ENCODE assay signal across 8 cellular contexts in the genomic region with DNA sequence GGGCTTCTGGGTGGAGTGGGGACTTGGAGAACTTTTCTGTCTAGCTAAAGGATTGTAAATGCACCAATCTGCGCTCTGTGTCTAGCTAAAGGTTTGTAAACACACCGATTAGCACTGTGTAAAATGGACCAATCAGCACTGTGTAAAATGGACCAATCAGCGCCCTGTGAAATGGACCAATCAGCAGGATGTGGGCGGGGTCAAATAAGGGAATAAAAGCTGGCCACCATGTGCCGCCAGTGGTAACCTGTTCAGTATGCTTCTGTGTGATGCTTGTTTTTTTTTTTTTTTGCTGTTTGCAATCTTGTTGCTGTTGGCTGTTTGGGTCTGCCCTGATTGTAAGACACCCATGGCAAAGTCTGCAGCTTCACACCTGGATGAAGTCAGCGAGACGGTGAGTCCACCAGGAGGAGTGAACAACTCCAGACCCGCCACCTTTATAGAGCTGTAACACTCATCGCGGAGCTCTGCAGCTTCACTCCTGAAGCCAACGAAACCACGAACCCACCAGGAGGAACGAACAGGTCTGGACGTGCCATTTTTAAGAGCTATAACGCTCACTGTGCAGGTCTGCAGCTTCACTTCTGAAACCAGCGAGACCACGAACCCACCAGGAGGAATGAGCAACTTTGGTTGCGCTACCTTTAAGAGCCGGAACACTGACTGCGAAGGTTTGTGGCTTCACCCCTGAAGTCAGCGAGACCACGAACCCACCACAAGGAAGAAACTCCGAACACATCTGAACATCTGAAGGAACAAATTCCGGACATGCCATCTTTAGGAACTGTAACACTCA.
A peak's percentile ranks its signal among the peaks of the same experiment; 100 is the strongest.
DNase-seq lines count a peak whose midpoint lies in the region; ATAC-seq and TF ChIP-seq lines count a peak whose summit lies in the region.

No MANE protein-coding gene starts in this region.

- no peak for TF ChIP-seq CTCF in GM12865 (IDR thresholded peaks at IDR 0.05; ENCODE audit: insufficient read depth, low read depth, low read length, missing control alignments)

- ATAC-seq in GM19351 (IDR thresholded peaks at IDR 0.05; ENCODE audit: unreplicated experiment), result no peak

- H3K4me3 ChIP-seq in GM12865 (ENCODE audit: low read depth, low read length), result peak overlapping the region; percentile 12

- DNase-seq in GM12865 (ENCODE audit: low read depth), result peak; percentile 83
- DNase-seq in T-helper 2 cell, result peak in 4 of 5 experiments; percentile 30 to 83 (median 64)
- peak; percentile 69 for DNase-seq in activated naive CD4-positive, alpha-beta T cell treated with Interleukin-2 at 50 U/mL for 16 hours
- peak; percentile 44 to 51 for DNase-seq in stimulated activated CD4-positive, alpha-beta T cell treated with anti-CD3 and anti-CD28 coated beads, Interleukin-2, amount 100 ng/mL, for 48 hours
- no peak for DNase-seq in ureter (ENCODE audit: low spot score)
- no peak for DNase-seq in NCI-H2171 treated with DMSO at 0.1 percent for 48 hours (lab: John Stamatoyannopoulos, UW)
- no peak for DNase-seq in dermis blood vessel endothelial cell

Comparison
In these comparisons a context has a peak if more than half of its experiments do, and no peak if none do; other contexts are left out.
1. DNase-seq: peak in GM12865 (single experiment), T-helper 2 cell (4 of 5), activated naive CD4-positive, alpha-beta T cell treated with Interleukin-2 at 50 U/mL for 16 hours (single experiment) and stimulated activated CD4-positive, alpha-beta T cell treated with anti-CD3 and anti-CD28 coated beads, Interleukin-2, amount 100 ng/mL, for 48 hours (2 of 2); none in ureter (single experiment), NCI-H2171 treated with DMSO at 0.1 percent for 48 hours (single experiment) and dermis blood vessel endothelial cell (single experiment).